18 cellular contexts compared by ENCODE assay signal in the genomic region with DNA sequence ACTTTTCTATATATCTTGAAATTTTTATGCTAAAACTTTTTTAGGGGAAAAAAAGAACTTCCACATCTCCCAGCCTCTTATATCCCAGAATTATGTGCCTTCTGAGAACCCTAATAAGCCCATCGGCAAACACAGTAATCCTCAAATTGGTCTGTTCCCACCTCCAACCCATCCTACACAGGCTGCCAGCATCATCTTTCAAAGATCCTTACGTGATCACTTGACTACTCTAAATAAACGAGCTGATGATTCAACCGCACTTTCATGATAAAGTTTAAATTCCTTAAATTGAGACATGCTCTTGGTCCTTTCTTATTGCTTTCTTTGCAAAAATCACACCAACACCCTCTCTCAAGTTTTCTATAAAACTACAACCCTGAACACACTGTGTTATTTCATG.
"Had no signal": no experiment of that assay in that cellular context is flagged by ENCODE, and none has a peak within 500 bp of the region (broad histone marks: within the 10 kb centered on the region; RNA-seq: fewer than 3 reads in every experiment).

No MANE protein-coding gene starts in this region.

- H3K27ac Mint-ChIP-seq: activated naive CD4-positive, alpha-beta T cell treated with anti-CD3 and anti-CD28 coated beads for 36 hours; activated naive CD8-positive, alpha-beta T cell; activated T-helper 17 cell treated with anti-CD3 and anti-CD28 coated beads, Interleukin-2, amount 50 U/mL, for 72 hours; T-helper 2 cell treated with Interferon-gamma antibody and Interleukin-4, amounts not matched to agents 5 μg/mL and 100 μg/mL, for 36 hours had no signal

- ATAC-seq: activated CD4-positive, CD25-positive, alpha-beta regulatory T cell treated with anti-CD3 and anti-CD28 coated beads, Interleukin-2, amount 50 U/mL, for 24 hours; activated T-helper 17 cell treated with anti-CD3 and anti-CD28 coated beads, Interleukin-2, amount 50 U/mL, for 72 hours had no signal

- H3K27ac ChIP-seq: SK-N-MC had no signal

- H3K4me3 ChIP-seq: K562, SK-N-MC had no signal

- H3K4me1 Mint-ChIP-seq: activated T-helper 17 cell treated with anti-CD3 and anti-CD28 coated beads, Interleukin-2, amount 50 U/mL, for 72 hours had no signal

- H3K27me3 Mint-ChIP-seq: activated naive CD8-positive, alpha-beta T cell; activated T-helper 17 cell treated with anti-CD3 and anti-CD28 coated beads, Interleukin-2, amount 50 U/mL, for 72 hours had no signal

- H3K9me3 Mint-ChIP-seq: activated T-helper 17 cell treated with anti-CD3 and anti-CD28 coated beads, Interleukin-2, amount 50 U/mL, for 72 hours; T-helper 2 cell treated with Interferon-gamma antibody and Interleukin-4, amounts not matched to agents 5 μg/mL and 100 μg/mL, for 36 hours had no signal

- H3K4me3 Mint-ChIP-seq: activated naive CD4-positive, alpha-beta T cell treated with anti-CD3 and anti-CD28 coated beads for 36 hours; activated naive CD8-positive, alpha-beta T cell; activated T-helper 17 cell treated with anti-CD3 and anti-CD28 coated beads, Interleukin-2, amount 50 U/mL, for 72 hours; T-helper 2 cell treated with Interferon-gamma antibody and Interleukin-4, amounts not matched to agents 5 μg/mL and 100 μg/mL, for 36 hours had no signal

- DNase-seq: activated CD4-positive, alpha-beta T cell treated with anti-CD3 and anti-CD28 coated beads for 4 hours; activated CD4-positive, alpha-beta T cell treated with anti-CD3 and anti-CD28 coated beads, Interleukin-2, amount 50 U/mL, for 4 hours; activated gamma-delta T cell; activated naive CD4-positive, alpha-beta T cell treated with anti-CD3 and anti-CD28 coated beads for 36 hours; activated T-cell treated with anti-CD3 and anti-CD28 coated beads, Interleukin-2, amount 50 U/mL, for 48 hours; amygdala; NCI-H1436 treated with DMSO at 0.1 percent for 48 hours; NCI-H187; NCI-H2081; NCI-H446 treated with DMSO at 0.1 percent for 48 hours; NCI-H524 treated with DMSO at 0.1 percent for 48 hours; NCI-H748 treated with DMSO at 0.1 percent for 48 hours had no signal
